In genomic region chr13:102854675-102855074, GRCh38 we compare ENCODE assay signal across 15 cellular contexts. TPM values are rescaled to one million over a fixed set of nuclear protein-coding genes. Genes with fewer than 3 reads are reported as not detected.
DNase-seq lines count a peak whose midpoint lies in the region; ATAC-seq and TF ChIP-seq lines count a peak whose summit lies in the region.
"Had no signal": no experiment of that assay in that cellular context is flagged by ENCODE, and none has a peak within 500 bp of the region (broad histone marks: within the 10 kb centered on the region; RNA-seq: fewer than 3 reads in every experiment).

No MANE protein-coding gene starts in this region.

- no peaks in the 10 kb centered on the region for H3K9me3 Mint-ChIP-seq in activated naive CD4-positive, alpha-beta T cell treated with anti-CD3 and anti-CD28 coated beads, Interleukin-2, amount 50 U/mL, for 24 hours
- H3K9me3 Mint-ChIP-seq in activated naive CD4-positive, alpha-beta T cell treated with anti-CD3 and anti-CD28 coated beads, Interleukin-2, amount 10 ng/mL, durations not matched to agents 7 days and 5 days: no peaks in the 10 kb centered on the region
- H3K9me3 Mint-ChIP-seq in activated T-helper 17 cell treated with anti-CD3 and anti-CD28 coated beads, Interleukin-2, amount 50 U/mL, for 72 hours: no peaks in the 10 kb centered on the region
- H3K9me3 Mint-ChIP-seq in activated CD4-positive, alpha-beta memory T cell treated with anti-CD3 and anti-CD28 coated beads, Interleukin-2, amount 10 ng/mL, durations not matched to agents 7 days and 5 days: no peaks in the 10 kb centered on the region

- no peak for TF ChIP-seq CTCF in GM13977 (IDR thresholded peaks at IDR 0.05; ENCODE audit: extremely low read depth, insufficient read depth, missing control alignments)

- ATAC-seq in HG02852 (IDR thresholded peaks at IDR 0.05; ENCODE audit: unreplicated experiment): peak; percentile 77
- peak; percentile 70 for ATAC-seq in activated T-helper 17 cell treated with anti-CD3 and anti-CD28 coated beads, Interleukin-2, amount 50 U/mL, for 72 hours (replicated peaks)

- H3K4me1 Mint-ChIP-seq in activated naive CD4-positive, alpha-beta T cell treated with anti-CD3 and anti-CD28 coated beads, Interleukin-2, amount 50 U/mL, for 24 hours: peaks cover 69% of the 10 kb centered on the region
- H3K4me1 Mint-ChIP-seq in activated naive CD4-positive, alpha-beta T cell treated with anti-CD3 and anti-CD28 coated beads, Interleukin-2, amount 10 ng/mL, durations not matched to agents 7 days and 5 days: peaks cover 20% of the 10 kb centered on the region
- peaks cover 24% of the 10 kb centered on the region for H3K4me1 Mint-ChIP-seq in activated T-helper 17 cell treated with anti-CD3 and anti-CD28 coated beads, Interleukin-2, amount 50 U/mL, for 72 hours
- peaks cover 23% of the 10 kb centered on the region for H3K4me1 Mint-ChIP-seq in activated CD4-positive, alpha-beta memory T cell treated with anti-CD3 and anti-CD28 coated beads, Interleukin-2, amount 10 ng/mL, durations not matched to agents 7 days and 5 days

- peak overlapping the region; percentile 80 for H3K4me3 Mint-ChIP-seq in activated naive CD4-positive, alpha-beta T cell treated with anti-CD3 and anti-CD28 coated beads, Interleukin-2, amount 50 U/mL, for 24 hours
- H3K4me3 Mint-ChIP-seq in activated naive CD4-positive, alpha-beta T cell treated with anti-CD3 and anti-CD28 coated beads, Interleukin-2, amount 10 ng/mL, durations not matched to agents 7 days and 5 days: no peak overlapping the region
- peak overlapping the region; percentile 63 for H3K4me3 Mint-ChIP-seq in activated T-helper 17 cell treated with anti-CD3 and anti-CD28 coated beads, Interleukin-2, amount 50 U/mL, for 72 hours
- H3K4me3 Mint-ChIP-seq in activated CD4-positive, alpha-beta memory T cell treated with anti-CD3 and anti-CD28 coated beads, Interleukin-2, amount 10 ng/mL, durations not matched to agents 7 days and 5 days: no peak overlapping the region

- H3K9ac ChIP-seq in Karpas-422 (ENCODE audit: low read length): no peak overlapping the region

- H3K27ac ChIP-seq in Karpas-422 (ENCODE audit: low read length): no peak overlapping the region
- H3K27ac ChIP-seq: brain microvascular endothelial cell, ovary had no signal

- H3K27ac Mint-ChIP-seq in activated naive CD4-positive, alpha-beta T cell treated with anti-CD3 and anti-CD28 coated beads, Interleukin-2, amount 50 U/mL, for 24 hours: peak overlapping the region; percentile 96
- H3K27ac Mint-ChIP-seq in activated naive CD4-positive, alpha-beta T cell treated with anti-CD3 and anti-CD28 coated beads, Interleukin-2, amount 10 ng/mL, durations not matched to agents 7 days and 5 days: no peak overlapping the region
- peak overlapping the region; percentile 81 for H3K27ac Mint-ChIP-seq in activated T-helper 17 cell treated with anti-CD3 and anti-CD28 coated beads, Interleukin-2, amount 50 U/mL, for 72 hours
- H3K27ac Mint-ChIP-seq in activated CD4-positive, alpha-beta memory T cell treated with anti-CD3 and anti-CD28 coated beads, Interleukin-2, amount 10 ng/mL, durations not matched to agents 7 days and 5 days: no peak overlapping the region

- H2AFZ ChIP-seq in Karpas-422 (ENCODE audit: low read length): no peak overlapping the region

- peaks cover 31% of the 10 kb centered on the region; the same call in 1 of the 2 replicates for H3K36me3 ChIP-seq in Karpas-422 (ENCODE audit: insufficient read depth, low read length)
- H3K36me3 ChIP-seq: ovary had no signal

- no peaks in the 10 kb centered on the region for H3K27me3 ChIP-seq in Karpas-422 (ENCODE audit: low read length)
- H3K27me3 ChIP-seq: brain microvascular endothelial cell, ovary had no signal

- H3K79me2 ChIP-seq in Karpas-422 (ENCODE audit: low read length): peaks cover 15% of the 10 kb centered on the region; the same call in 1 of the 2 replicates

- CTCF ChIA-PET in activated naive CD4-positive, alpha-beta T cell treated with anti-CD3 and anti-CD28 coated beads, Interleukin-2, amount 10 ng/mL, durations not matched to agents 7 days and 5 days (lab: Charles Lee): interaction anchor here (0.9 to 1.2 kb wide), 2 partner anchors 16 to 19 kb away, joined by 3 to 4 read pairs; no protein-coding TSS in a partner anchor
- CTCF ChIA-PET in activated CD4-positive, alpha-beta memory T cell treated with anti-CD3 and anti-CD28 coated beads, Interleukin-2, amount 10 ng/mL, durations not matched to agents 7 days and 5 days (lab: Charles Lee): interaction anchor here (1.4 to 1.6 kb wide), 2 partner anchors 12 to 16 kb away, joined by 3 to 5 read pairs; no protein-coding TSS in a partner anchor

- H3K9me3 ChIP-seq in Karpas-422 (ENCODE audit: low read length): no peaks in the 10 kb centered on the region
- H3K9me3 ChIP-seq: ovary had no signal

- no peaks in the 10 kb centered on the region for H3K4me1 ChIP-seq in Karpas-422 (ENCODE audit: low read length)

- no peak overlapping the region for H3K4me3 ChIP-seq in Karpas-422 (ENCODE audit: low read length)
- H3K4me3 ChIP-seq: lung, ovary had no signal

- H3K9me2 ChIP-seq in Karpas-422 (replicated peaks; ENCODE audit: insufficient read depth, low read length): no peaks in the 10 kb centered on the region

- no peak for DNase-seq in activated naive CD4-positive, alpha-beta T cell treated with anti-CD3 and anti-CD28 coated beads, Interleukin-2, amount 10 ng/mL, durations not matched to agents 7 days and 5 days
- DNase-seq in Karpas-422 (no peak), HUDEP-2 (lab: John Stamatoyannopoulos, UW; ENCODE audit: unreplicated experiment in 76 of 76) (no peak), GM13977 (ENCODE audit: low spot score) (no peak)
- no peak for DNase-seq in activated CD4-positive, alpha-beta memory T cell treated with anti-CD3 and anti-CD28 coated beads, Interleukin-2, amount 10 ng/mL, durations not matched to agents 7 days and 5 days
- DNase-seq: activated CD8-positive, alpha-beta memory T cell treated with anti-CD3 and anti-CD28 coated beads, Interleukin-2, amount 50 U/mL, for 4 hours; brain microvascular endothelial cell; GOT3; KG1; OCI-M1; ovary had no signal

- peaks cover 20% of the 10 kb centered on the region for H3K36me3 Mint-ChIP-seq in activated naive CD4-positive, alpha-beta T cell treated with anti-CD3 and anti-CD28 coated beads, Interleukin-2, amount 50 U/mL, for 24 hours
- peaks cover 53% of the 10 kb centered on the region for H3K36me3 Mint-ChIP-seq in activated naive CD4-positive, alpha-beta T cell treated with anti-CD3 and anti-CD28 coated beads, Interleukin-2, amount 10 ng/mL, durations not matched to agents 7 days and 5 days
- H3K36me3 Mint-ChIP-seq in activated T-helper 17 cell treated with anti-CD3 and anti-CD28 coated beads, Interleukin-2, amount 50 U/mL, for 72 hours (ENCODE audit: low read depth): peaks cover 97% of the 10 kb centered on the region
- H3K36me3 Mint-ChIP-seq in activated CD4-positive, alpha-beta memory T cell treated with anti-CD3 and anti-CD28 coated beads, Interleukin-2, amount 10 ng/mL, durations not matched to agents 7 days and 5 days (ENCODE audit: low read depth): peaks cover 57% of the 10 kb centered on the region

- no peaks in the 10 kb centered on the region for H4K20me1 ChIP-seq in Karpas-422 (ENCODE audit: insufficient read depth, low read depth, low read length)

- no peak overlapping the region for H3K4me2 ChIP-seq in Karpas-422 (ENCODE audit: low read depth, low read length, poor library complexity, severe bottlenecking)

- POLR2A ChIA-PET in activated CD4-positive, alpha-beta memory T cell treated with anti-CD3 and anti-CD28 coated beads, Interleukin-2, amount 10 ng/mL, durations not matched to agents 7 days and 5 days (lab: Charles Lee): interaction anchor here (0.9 to 1.6 kb wide), 3 partner anchors 8 to 15 kb away, joined by 3 to 7 read pairs (median 4); partner anchors contain the start of gene ERCC5

- no peaks in the 10 kb centered on the region for H3K27me3 Mint-ChIP-seq in activated naive CD4-positive, alpha-beta T cell treated with anti-CD3 and anti-CD28 coated beads, Interleukin-2, amount 50 U/mL, for 24 hours
- H3K27me3 Mint-ChIP-seq in activated naive CD4-positive, alpha-beta T cell treated with anti-CD3 and anti-CD28 coated beads, Interleukin-2, amount 10 ng/mL, durations not matched to agents 7 days and 5 days: no peaks in the 10 kb centered on the region
- no peaks in the 10 kb centered on the region for H3K27me3 Mint-ChIP-seq in activated T-helper 17 cell treated with anti-CD3 and anti-CD28 coated beads, Interleukin-2, amount 50 U/mL, for 72 hours
- H3K27me3 Mint-ChIP-seq in activated CD4-positive, alpha-beta memory T cell treated with anti-CD3 and anti-CD28 coated beads, Interleukin-2, amount 10 ng/mL, durations not matched to agents 7 days and 5 days: no peaks in the 10 kb centered on the region

- in situ Hi-C loops in GM13977 (cut with MboI; ENCODE audit: low pct_unique_long_range_greater_than_20kb, low sequenced_read_pairs, unreplicated experiment): no loop called here

RNA-seq across cellular contexts. Expression of gene ERCC5, which starts 8.8 kb away (rescaled TPM):
- total RNA-seq in activated T-helper 17 cell treated with anti-CD3 and anti-CD28 coated beads, Interleukin-2, amount 50 U/mL, for 72 hours: 10 to 100 TPM; 65.9 to 95.5 TPM
- 43.3 and 45.3 TPM in 2 replicates for total RNA-seq in Karpas-422 (2014; rRNA removed; shearing (Covaris generic); ENCODE audit: low replicate concordance)
- total RNA-seq in activated CD4-positive, alpha-beta memory T cell treated with anti-CD3 and anti-CD28 coated beads, Interleukin-2, amount 10 ng/mL, durations not matched to agents 7 days and 5 days: 10 to 100 TPM; 82.3 to 89.9 TPM

RNA-seq across cellular contexts. Expression of gene BIVM, which starts 55.8 kb away (rescaled TPM):
- 10 to 100 TPM; 10.1 to 19.5 TPM for total RNA-seq in activated T-helper 17 cell treated with anti-CD3 and anti-CD28 coated beads, Interleukin-2, amount 50 U/mL, for 72 hours
- not detected in 2 replicates for total RNA-seq in Karpas-422 (2014; rRNA removed; shearing (Covaris generic); ENCODE audit: low replicate concordance)
- total RNA-seq in activated CD4-positive, alpha-beta memory T cell treated with anti-CD3 and anti-CD28 coated beads, Interleukin-2, amount 10 ng/mL, durations not matched to agents 7 days and 5 days: 10 to 100 TPM; 28.8 to 32.1 TPM

RNA-seq across cellular contexts. Expression of gene POGLUT2, which starts 55.9 kb away (rescaled TPM):
- 1 to 10 TPM; 2.1 to 5.6 TPM for total RNA-seq in activated T-helper 17 cell treated with anti-CD3 and anti-CD28 coated beads, Interleukin-2, amount 50 U/mL, for 72 hours
- not detected in 2 replicates for total RNA-seq in Karpas-422 (2014; rRNA removed; shearing (Covaris generic); ENCODE audit: low replicate concordance)
- total RNA-seq in activated CD4-positive, alpha-beta memory T cell treated with anti-CD3 and anti-CD28 coated beads, Interleukin-2, amount 10 ng/mL, durations not matched to agents 7 days and 5 days: 10 to 100 TPM; 10.4 to 10.5 TPM

Comparison
In these comparisons a context has a peak if more than half of its experiments do, and no peak if none do; other contexts are left out.
1. H3K27ac Mint-ChIP-seq: peak in activated naive CD4-positive, alpha-beta T cell treated with anti-CD3 and anti-CD28 coated beads, Interleukin-2, amount 50 U/mL, for 24 hours (single experiment) and activated T-helper 17 cell treated with anti-CD3 and anti-CD28 coated beads, Interleukin-2, amount 50 U/mL, for 72 hours (single experiment); none in activated naive CD4-positive, alpha-beta T cell treated with anti-CD3 and anti-CD28 coated beads, Interleukin-2, amount 10 ng/mL, durations not matched to agents 7 days and 5 days (single experiment) and activated CD4-positive, alpha-beta memory T cell treated with anti-CD3 and anti-CD28 coated beads, Interleukin-2, amount 10 ng/mL, durations not matched to agents 7 days and 5 days (single experiment).
2. H3K4me3 Mint-ChIP-seq: peak in activated naive CD4-positive, alpha-beta T cell treated with anti-CD3 and anti-CD28 coated beads, Interleukin-2, amount 50 U/mL, for 24 hours (single experiment) and activated T-helper 17 cell treated with anti-CD3 and anti-CD28 coated beads, Interleukin-2, amount 50 U/mL, for 72 hours (single experiment); none in activated naive CD4-positive, alpha-beta T cell treated with anti-CD3 and anti-CD28 coated beads, Interleukin-2, amount 10 ng/mL, durations not matched to agents 7 days and 5 days (single experiment) and activated CD4-positive, alpha-beta memory T cell treated with anti-CD3 and anti-CD28 coated beads, Interleukin-2, amount 10 ng/mL, durations not matched to agents 7 days and 5 days (single experiment).
3. RNA of gene BIVM, which starts 55.8 kb away (total RNA-seq): 28.8 to 32.1 TPM in activated CD4-positive, alpha-beta memory T cell treated with anti-CD3 and anti-CD28 coated beads, Interleukin-2, amount 10 ng/mL, durations not matched to agents 7 days and 5 days and 10.1 to 19.5 TPM in activated T-helper 17 cell treated with anti-CD3 and anti-CD28 coated beads, Interleukin-2, amount 50 U/mL, for 72 hours; not detected in Karpas-422; every median in the first group is over 10 times any median in the second.